24 cellular contexts compared by ENCODE assay signal in genomic region chr7:138932870-138933269, GRCh38.
"Had no signal": no experiment of that assay in that cellular context is flagged by ENCODE, and none has a peak within 500 bp of the region (broad histone marks: within the 10 kb centered on the region; RNA-seq: fewer than 3 reads in every experiment).

No MANE protein-coding gene starts in this region.

- H3K36me3 ChIP-seq: esophagus muscularis mucosa, heart right ventricle, neutrophil, pancreas, right lobe of liver, suprapubic skin, transverse colon had no signal

- H3K27me3 Mint-ChIP-seq: dendritic cell treated with granulocyte-macrophage colony-stimulating factor and Interleukin-4, amounts not matched to agents 40 ng/mL and 50 ng/mL, for 4 days had no signal

- H3K4me3 Mint-ChIP-seq: dendritic cell treated with granulocyte-macrophage colony-stimulating factor and Interleukin-4, amounts not matched to agents 40 ng/mL and 50 ng/mL, for 4 days; endodermal cell; memory B cell; natural killer cell; stimulated activated naive CD8-positive, alpha-beta T cell treated with anti-CD3 and anti-CD28 coated beads, Interleukin-15, amount 100 ng/mL, for 72 hours had no signal

- H3K4me1 Mint-ChIP-seq: memory B cell, natural killer cell had no signal

- H3K27me3 ChIP-seq: esophagus muscularis mucosa, foreskin keratinocyte, heart right ventricle, neutrophil, pancreas, right lobe of liver, suprapubic skin, transverse colon had no signal

- DNase-seq: effector CD8-positive, alpha-beta T cell; endodermal cell; glutamatergic neuron; heart right ventricle; hippocampal formation; natural killer cell; pancreas; right lobe of liver; small intestine; stimulated activated CD4-positive, alpha-beta T cell treated with anti-CD3 and anti-CD28 coated beads, Interleukin-12 subunit alpha, Interleukin-12 subunit beta, amount 100 ng/mL, for 4 hours; stimulated activated CD4-positive, alpha-beta T cell treated with anti-CD3 and anti-CD28 coated beads, Interleukin-1b, Interleukin-23, amount 100 ng/mL, for 48 hours; stimulated activated CD4-positive, alpha-beta T cell treated with anti-CD3 and anti-CD28 coated beads, Interleukin-4, amount 100 ng/mL, for 1 hour; stimulated activated CD8-positive, alpha-beta memory T cell treated with anti-CD3 and anti-CD28 coated beads, Interleukin-4, amount 100 ng/mL, for 48 hours; stimulated activated naive CD4-positive, alpha-beta T cell; stimulated activated naive CD8-positive, alpha-beta T cell treated with anti-CD3 and anti-CD28 coated beads, Interleukin-15, amount 100 ng/mL, for 72 hours; transverse colon had no signal

- ATAC-seq: foreskin keratinocyte; heart right ventricle; left lobe of liver; natural killer cell; pancreas; right lobe of liver; stimulated activated naive CD8-positive, alpha-beta T cell treated with anti-CD3 and anti-CD28 coated beads, Interleukin-15, amount 100 ng/mL, for 72 hours had no signal

- H3K27ac ChIP-seq: esophagus muscularis mucosa, foreskin keratinocyte, heart right ventricle, neutrophil, pancreas, right lobe of liver, suprapubic skin, transverse colon had no signal

- H3K36me3 Mint-ChIP-seq: memory B cell, natural killer cell had no signal

- H3K9me3 ChIP-seq: esophagus muscularis mucosa, heart right ventricle, neutrophil, pancreas, right lobe of liver, suprapubic skin, transverse colon had no signal

- H3K9me3 Mint-ChIP-seq: dendritic cell treated with granulocyte-macrophage colony-stimulating factor and Interleukin-4, amounts not matched to agents 40 ng/mL and 50 ng/mL, for 4 days; endodermal cell; memory B cell; natural killer cell; stimulated activated naive CD8-positive, alpha-beta T cell treated with anti-CD3 and anti-CD28 coated beads, Interleukin-15, amount 100 ng/mL, for 72 hours had no signal

- H3K4me1 ChIP-seq: right lobe of liver, transverse colon had no signal

- H3K4me3 ChIP-seq: esophagus muscularis mucosa, heart right ventricle, lung, pancreas, right lobe of liver, suprapubic skin, transverse colon had no signal

- H3K27ac Mint-ChIP-seq: dendritic cell treated with granulocyte-macrophage colony-stimulating factor and Interleukin-4, amounts not matched to agents 40 ng/mL and 50 ng/mL, for 4 days; endodermal cell; memory B cell; natural killer cell; stimulated activated naive CD8-positive, alpha-beta T cell treated with anti-CD3 and anti-CD28 coated beads, Interleukin-15, amount 100 ng/mL, for 72 hours had no signal
